In genomic region chr12:68766646-68767045, GRCh38 we compare ENCODE assay signal across 22 cellular contexts. TPM values are rescaled to one million over a fixed set of nuclear protein-coding genes. Genes with fewer than 3 reads are reported as not detected.
DNase-seq lines count a peak whose midpoint lies in the region; ATAC-seq and TF ChIP-seq lines count a peak whose summit lies in the region.
"Had no signal": no experiment of that assay in that cellular context is flagged by ENCODE, and none has a peak within 500 bp of the region (broad histone marks: within the 10 kb centered on the region; RNA-seq: fewer than 3 reads in every experiment).

No MANE protein-coding gene starts in this region.

- no peak overlapping the region for H3K14ac ChIP-seq in mesenchymal stem cell (ENCODE audit: low read length in 2 of 2)

- no peak overlapping the region for H3K9ac ChIP-seq in mesenchymal stem cell (ENCODE audit: low read length)
- H3K9ac ChIP-seq: BLaER1 treated with 17β-estradiol and CSF1 and Interleukin-3, amounts not matched to agents 10 nM and 100 nM; GM23248 had no signal

- H3K79me2 ChIP-seq in DOHH2 (ENCODE audit: control insufficient read depth, low read length) (peaks cover 20% of the 10 kb centered on the region), OCI-LY7 (ENCODE audit: insufficient read depth, low read depth, low read length) (no peaks in the 10 kb centered on the region)

- H4K91ac ChIP-seq in mesenchymal stem cell (ENCODE audit: low read length) = no peak overlapping the region

- H3K79me1 ChIP-seq in mesenchymal stem cell (replicated peaks; ENCODE audit: low read length, poor library complexity, severe bottlenecking) = no peaks in the 10 kb centered on the region

- H3K4me2 ChIP-seq in DOHH2 (ENCODE audit: low read length) (no peak overlapping the region), OCI-LY7 (ENCODE audit: low read length) (no peak overlapping the region), mesenchymal stem cell (ENCODE audit: low read length, poor library complexity, severe bottlenecking) (no peak overlapping the region)
- H3K4me2 ChIP-seq: A549; BLaER1 treated with 17β-estradiol and CSF1 and Interleukin-3, amounts not matched to agents 10 nM and 100 nM had no signal

- H3K27me3 ChIP-seq in DOHH2 (ENCODE audit: control insufficient read depth, low read length) (no peaks in the 10 kb centered on the region), testis (no peaks in the 10 kb centered on the region), mesenchymal stem cell (ENCODE audit: control insufficient read depth in 1 of 2, insufficient read depth in 1 of 2, low read length in 2 of 2) (no peaks in the 10 kb centered on the region)
- H3K27me3 ChIP-seq: BE2C; BLaER1 treated with 17β-estradiol and CSF1 and Interleukin-3, amounts not matched to agents 10 nM and 100 nM had no signal

- intact Hi-C loops in OCI-LY7 (cut with micrococcal nuclease; ENCODE audit: unreplicated experiment) (no loop called here), testis (cut with DNase I; ENCODE audit: low total_unique reads) (no loop called here)

- H2AK5ac ChIP-seq in mesenchymal stem cell (ENCODE audit: low read length, severe bottlenecking) = no peak overlapping the region

- H3K36me3 ChIP-seq in DOHH2 (ENCODE audit: control insufficient read depth, low read length) (peaks cover 57% of the 10 kb centered on the region), OCI-LY7 (ENCODE audit: insufficient read depth, low read length) (peaks cover 69% of the 10 kb centered on the region), testis (ENCODE audit: low read depth, missing control alignments) (no peaks in the 10 kb centered on the region), mesenchymal stem cell (ENCODE audit: control insufficient read depth in 1 of 2, insufficient read depth in 2 of 2, low read depth in 1 of 2, low read length in 2 of 2) (peaks cover 6 to 40% of the 10 kb centered on the region in 2 experiments)
- H3K36me3 ChIP-seq: BE2C had no signal

- H3K27ac ChIP-seq in DOHH2 (ENCODE audit: low read depth, low read length) (peak overlapping the region; percentile 55), OCI-LY7 (ENCODE audit: low read depth, low read length, poor library complexity, severe bottlenecking) (peak overlapping the region; percentile 18), testis (no peak overlapping the region), mesenchymal stem cell (ENCODE audit: low read length, poor library complexity, severe bottlenecking) (no peak overlapping the region)
- H3K27ac ChIP-seq: A549; BLaER1 treated with 17β-estradiol and CSF1 and Interleukin-3, amounts not matched to agents 10 nM and 100 nM; GM23248 had no signal

- peaks cover 76% of the 10 kb centered on the region for H3K4me1 ChIP-seq in DOHH2 (ENCODE audit: control insufficient read depth, low read length)
- H3K4me1 ChIP-seq in OCI-LY7 (ENCODE audit: insufficient read depth, low read length, poor library complexity, severe bottlenecking) = peaks cover 30% of the 10 kb centered on the region
- H3K4me1 ChIP-seq in testis = no peaks in the 10 kb centered on the region
- no peaks in the 10 kb centered on the region for H3K4me1 ChIP-seq in mesenchymal stem cell (ENCODE audit: control insufficient read depth, insufficient read depth, low read depth, low read length)
- H3K4me1 ChIP-seq: A549 had no signal

- no peak overlapping the region for H2BK15ac ChIP-seq in mesenchymal stem cell (ENCODE audit: low read depth, poor library complexity, severe bottlenecking)

- no TSS peak for BruUV-seq in OCI-LY7 (replicated peaks; lab: Mats Ljungman, UMichigan)

- no peak overlapping the region for H2AFZ ChIP-seq in OCI-LY7 (ENCODE audit: low read length)
- H2AFZ ChIP-seq in mesenchymal stem cell (ENCODE audit: low read depth, low read length) = no peak overlapping the region
- H2AFZ ChIP-seq: GM23248 had no signal

- H2BK5ac ChIP-seq in mesenchymal stem cell (ENCODE audit: low read depth, low read length, poor library complexity, severe bottlenecking) = no peak overlapping the region

- peak; percentile 86 for DNase-seq in NCI-H82 (lab: John Stamatoyannopoulos, UW)
- DNase-seq in OCI-LY7 (ENCODE audit: low spot score) = no peak
- DNase-seq in testis = no peak
- DNase-seq in mesenchymal stem cell = no peak
- DNase-seq: 8988T; ACHN; AML-193; BE2C; Calu3; CD4-positive, alpha-beta T cell; COR-L47; DND-41; EL; GDM1; GM23248; H7; HCEC 1CT had no signal

- no peak for TF ChIP-seq CTCF in DOHH2 (IDR thresholded peaks at IDR 0.05; ENCODE audit: low read depth, low read length, poor library complexity, severe bottlenecking)
- TF ChIP-seq CTCF in OCI-LY7 (conservative IDR thresholded peaks at IDR 0.05; ENCODE audit: low read length) = no peak
- no peak for TF ChIP-seq CTCF in testis (IDR thresholded peaks at IDR 0.05)

- H3K18ac ChIP-seq in mesenchymal stem cell (ENCODE audit: low read depth in 1 of 2, low read length in 2 of 2) = no peak overlapping the region

- no peak overlapping the region for H3K4ac ChIP-seq in mesenchymal stem cell (ENCODE audit: low read depth in 1 of 2, low read length in 2 of 2)

- peaks cover 32% of the 10 kb centered on the region for H3F3A ChIP-seq in DOHH2 (ENCODE audit: control insufficient read depth, insufficient read depth)

- no peak overlapping the region for H3K23ac ChIP-seq in mesenchymal stem cell (ENCODE audit: low read length in 2 of 2)

- no peaks in the 10 kb centered on the region for H4K20me1 ChIP-seq in DOHH2 (ENCODE audit: control insufficient read depth, insufficient read depth, low read depth, low read length)
- no peaks in the 10 kb centered on the region for H4K20me1 ChIP-seq in OCI-LY7 (ENCODE audit: insufficient read depth, low read length)
- H4K20me1 ChIP-seq: BLaER1 treated with 17β-estradiol and CSF1 and Interleukin-3, amounts not matched to agents 10 nM and 100 nM had no signal

- CTCF ChIA-PET in OCI-LY7 (lab: Charles Lee; ENCODE audit: unreplicated experiment) = no interaction called here

- H3K9me2 ChIP-seq in DOHH2 (replicated peaks; ENCODE audit: control insufficient read depth, low read length) (no peaks in the 10 kb centered on the region), OCI-LY7 (ENCODE audit: insufficient read depth, low read length) (no peaks in the 10 kb centered on the region)

- no peaks in the 10 kb centered on the region for H3K9me3 ChIP-seq in DOHH2 (ENCODE audit: control insufficient read depth, insufficient read depth, low read length)
- no peaks in the 10 kb centered on the region for H3K9me3 ChIP-seq in OCI-LY7 (ENCODE audit: low read length)
- no peaks in the 10 kb centered on the region for H3K9me3 ChIP-seq in testis
- no peaks in the 10 kb centered on the region for H3K9me3 ChIP-seq in mesenchymal stem cell (ENCODE audit: control insufficient read depth, low read length)
- H3K9me3 ChIP-seq: A549; BLaER1 treated with 17β-estradiol and CSF1 and Interleukin-3, amounts not matched to agents 10 nM and 100 nM had no signal

- POLR2A ChIA-PET in OCI-LY7 (lab: Charles Lee) = interaction anchor here (0.9 to 1.5 kb wide), 2 partner anchors 14 to 20 kb away, joined by 5 read pairs; partner anchors contain the start of gene SLC35E3

- no peak overlapping the region for H4K8ac ChIP-seq in mesenchymal stem cell (ENCODE audit: low read length)

- no peak for TF ChIP-seq POLR2A in testis (IDR thresholded peaks at IDR 0.05)

- WGBS in testis, 2 donors = 79 to 92% methylated on average over 2 of the region's 2 CpGs
- whole genome bisulfite sequencing in mesenchymal stem cell = 100% methylated on average over 1 of the region's 2 CpGs

- H3K4me3 ChIP-seq in DOHH2 (ENCODE audit: low read length) = no peak overlapping the region
- H3K4me3 ChIP-seq in OCI-LY7 (ENCODE audit: low read depth, low read length, poor library complexity, severe bottlenecking) = no peak overlapping the region
- H3K4me3 ChIP-seq in testis = no peak overlapping the region
- H3K4me3 ChIP-seq in mesenchymal stem cell (ENCODE audit: insufficient read depth in 1 of 2, low read depth in 1 of 2, low read length in 2 of 2) = no peak overlapping the region
- H3K4me3 ChIP-seq: A549; BLaER1 treated with 17β-estradiol and CSF1 and Interleukin-3, amounts not matched to agents 10 nM and 100 nM; GM12878; GM23248 had no signal

- H2BK12ac ChIP-seq in mesenchymal stem cell (ENCODE audit: low read length in 2 of 2) = no peak overlapping the region

- ATAC-seq in HG03095 (IDR thresholded peaks at IDR 0.05; ENCODE audit: unreplicated experiment) = no peak
- ATAC-seq: A549, GM12878 had no signal

- H2BK120ac ChIP-seq in mesenchymal stem cell (ENCODE audit: low read depth, low read length) = no peak overlapping the region

RNA-seq across cellular contexts. Expression of gene SLC35E3, which starts 20.7 kb away (rescaled TPM):
- total RNA-seq in OCI-LY7 (2014; rRNA removed; shearing (Covaris generic)) = 24.6 and 26.6 TPM in 2 replicates
- total RNA-seq in OCI-LY7 (2022) (39.1 and 66.6 TPM in 2 replicates), testis (1 to 10 TPM; 5.2 to 7.1 TPM)
- polyA plus RNA-seq in testis (ENCODE audit: insufficient read depth, low read depth, low replicate concordance) = 9.3 TPM
- polyA plus RNA-seq in mesenchymal stem cell (2013, experiment 1 of 2) = 6.3 TPM
- 6.9 TPM for polyA plus RNA-seq in mesenchymal stem cell (2013, experiment 2 of 2)

RNA-seq across cellular contexts. Expression of gene MDM2, which starts 41.3 kb away (rescaled TPM):
- 143 and 229 TPM in 2 replicates for total RNA-seq in OCI-LY7 (2014; rRNA removed; shearing (Covaris generic))
- total RNA-seq in OCI-LY7 (2022) = 318 and 366 TPM in 2 replicates
- 10 to 100 TPM; 40.6 to 56.1 TPM for total RNA-seq in testis
- 28.8 TPM for polyA plus RNA-seq in testis (ENCODE audit: insufficient read depth, low read depth, low replicate concordance)
- 95.3 TPM for polyA plus RNA-seq in mesenchymal stem cell (2013, experiment 1 of 2)
- 102 TPM for polyA plus RNA-seq in mesenchymal stem cell (2013, experiment 2 of 2)

Comparison
In these comparisons a context has a peak if more than half of its experiments do, and no peak if none do; other contexts are left out.
1. H3K27ac ChIP-seq: peak in DOHH2 (single experiment) and OCI-LY7 (single experiment); none in testis (0 of 2) and mesenchymal stem cell (single experiment).